In the genomic region with DNA sequence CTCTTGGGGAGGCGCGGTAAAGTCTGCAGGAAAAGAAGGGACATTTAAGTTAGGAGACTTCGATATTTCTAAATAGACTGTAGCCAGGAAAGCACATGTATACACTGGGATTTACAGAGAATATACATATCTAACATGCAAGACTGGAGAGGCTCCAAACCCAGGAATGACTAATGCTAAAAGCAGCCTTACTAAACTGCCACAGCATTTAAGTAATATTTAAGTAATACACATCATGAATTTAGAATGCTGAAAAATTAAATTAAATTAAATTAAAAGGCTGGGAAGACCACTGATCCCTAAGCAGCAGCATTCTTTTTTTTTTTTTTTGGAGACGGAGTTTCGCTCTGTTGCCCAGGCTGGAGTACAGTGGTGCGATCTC, we compare ENCODE assay signal across 20 cellular contexts.
DNase-seq lines count a peak whose midpoint lies in the region; ATAC-seq and TF ChIP-seq lines count a peak whose summit lies in the region.
"Had no signal": no experiment of that assay in that cellular context is flagged by ENCODE, and none has a peak within 500 bp of the region (broad histone marks: within the 10 kb centered on the region; RNA-seq: fewer than 3 reads in every experiment).

No MANE protein-coding gene starts in this region.

- no peaks in the 10 kb centered on the region for H3K27me3 ChIP-seq in RWPE2 (ENCODE audit: insufficient read depth, poor library complexity, severe bottlenecking)
- H3K27me3 ChIP-seq: adrenal gland, tibial nerve had no signal

- no peak overlapping the region for H3K4me3 ChIP-seq in RWPE2 (ENCODE audit: severe bottlenecking)
- H3K4me3 ChIP-seq: adrenal gland, lung, tibial nerve had no signal

- ATAC-seq in RWPE2 (ENCODE audit: low read depth) (peak; percentile 59; the same call in 1 of the 3 replicates), GM21423 (IDR thresholded peaks at IDR 0.05; ENCODE audit: unreplicated experiment) (no peak), GM21737 (IDR thresholded peaks at IDR 0.05; ENCODE audit: unreplicated experiment) (no peak)
- ATAC-seq: activated CD8-positive, alpha-beta T cell treated with anti-CD3 and anti-CD28 coated beads for 36 hours; natural killer cell had no signal

- H3K27me3 Mint-ChIP-seq in progenitor cell of endocrine pancreas: no peaks in the 10 kb centered on the region
- H3K27me3 Mint-ChIP-seq: activated CD8-positive, alpha-beta T cell treated with anti-CD3 and anti-CD28 coated beads for 36 hours; dendritic cell treated with granulocyte-macrophage colony-stimulating factor and Interleukin-4, amounts not matched to agents 40 ng/mL and 50 ng/mL, for 4 days had no signal

- DNase-seq in EH (ENCODE audit: low read depth) (peak; percentile 63), RWPE2 (ENCODE audit: low spot score) (no peak), fibroblast of peridontal ligament (ENCODE audit: extremely low read depth) (peak; percentile 55), progenitor cell of endocrine pancreas (ENCODE audit: low spot score, unreplicated experiment) (no peak), NCI-H1436 treated with DMSO at 0.1 percent for 48 hours (lab: John Stamatoyannopoulos, UW) (no peak)
- DNase-seq in effector CD8-positive, alpha-beta T cell (lab: John Stamatoyannopoulos, UW): no peak
- DNase-seq: activated CD8-positive, alpha-beta T cell treated with anti-CD3 and anti-CD28 coated beads for 36 hours; adrenal gland; DMS153; H7; KG1; natural killer cell; NCI-H1436; NCI-H524; stimulated activated CD4-positive, alpha-beta T cell treated with anti-CD3 and anti-CD28 coated beads, Interleukin-2, amount 100 ng/mL, for 48 hours had no signal

- no peaks in the 10 kb centered on the region for H3K9me3 ChIP-seq in RWPE2 (ENCODE audit: severe bottlenecking)
- H3K9me3 ChIP-seq: adrenal gland, tibial nerve had no signal

- H3K4me1 ChIP-seq in RWPE2 (ENCODE audit: insufficient read depth, poor library complexity, severe bottlenecking): peaks cover 5% of the 10 kb centered on the region
- H3K4me1 ChIP-seq: tibial nerve had no signal

- no peak overlapping the region for H3K27ac ChIP-seq in RWPE2 (ENCODE audit: poor library complexity, severe bottlenecking)
- H3K27ac ChIP-seq: adrenal gland, tibial nerve had no signal

- peak overlapping the region; percentile 86 for H3K27ac Mint-ChIP-seq in progenitor cell of endocrine pancreas
- H3K27ac Mint-ChIP-seq: activated CD8-positive, alpha-beta T cell treated with anti-CD3 and anti-CD28 coated beads for 36 hours; dendritic cell treated with granulocyte-macrophage colony-stimulating factor and Interleukin-4, amounts not matched to agents 40 ng/mL and 50 ng/mL, for 4 days; natural killer cell had no signal

- H3K36me3 ChIP-seq in RWPE2 (ENCODE audit: low read depth): no peaks in the 10 kb centered on the region
- H3K36me3 ChIP-seq: adrenal gland had no signal

- peaks cover 53% of the 10 kb centered on the region for H3K4me1 Mint-ChIP-seq in progenitor cell of endocrine pancreas (ENCODE audit: low read depth)
- H3K4me1 Mint-ChIP-seq: natural killer cell had no signal

- peaks cover 3% of the 10 kb centered on the region for H3K36me3 Mint-ChIP-seq in progenitor cell of endocrine pancreas (ENCODE audit: insufficient read depth)
- H3K36me3 Mint-ChIP-seq: natural killer cell had no signal

- no peak overlapping the region for H3K4me3 Mint-ChIP-seq in progenitor cell of endocrine pancreas (ENCODE audit: low read depth)
- H3K4me3 Mint-ChIP-seq: activated CD8-positive, alpha-beta T cell treated with anti-CD3 and anti-CD28 coated beads for 36 hours; dendritic cell treated with granulocyte-macrophage colony-stimulating factor and Interleukin-4, amounts not matched to agents 40 ng/mL and 50 ng/mL, for 4 days; natural killer cell had no signal

- H3K9me3 Mint-ChIP-seq in progenitor cell of endocrine pancreas (ENCODE audit: low read depth): no peaks in the 10 kb centered on the region
- H3K9me3 Mint-ChIP-seq: activated CD8-positive, alpha-beta T cell treated with anti-CD3 and anti-CD28 coated beads for 36 hours; dendritic cell treated with granulocyte-macrophage colony-stimulating factor and Interleukin-4, amounts not matched to agents 40 ng/mL and 50 ng/mL, for 4 days; natural killer cell had no signal

- TF ChIP-seq CTCF in RWPE2 (IDR thresholded peaks at IDR 0.05; ENCODE audit: poor library complexity, severe bottlenecking) (no peak), progenitor cell of endocrine pancreas (IDR thresholded peaks at IDR 0.05; ENCODE audit: unreplicated experiment) (no peak)

Comparison
In these comparisons a context has a peak if more than half of its experiments do, and no peak if none do; other contexts are left out.
1. DNase-seq: peak in EH (single experiment) and fibroblast of peridontal ligament (single experiment); none in RWPE2 (single experiment), progenitor cell of endocrine pancreas (single experiment), effector CD8-positive, alpha-beta T cell (single experiment) and NCI-H1436 treated with DMSO at 0.1 percent for 48 hours (single experiment).